Comparison of ENCODE assay signal across 1 cellular context in the genomic region with DNA sequence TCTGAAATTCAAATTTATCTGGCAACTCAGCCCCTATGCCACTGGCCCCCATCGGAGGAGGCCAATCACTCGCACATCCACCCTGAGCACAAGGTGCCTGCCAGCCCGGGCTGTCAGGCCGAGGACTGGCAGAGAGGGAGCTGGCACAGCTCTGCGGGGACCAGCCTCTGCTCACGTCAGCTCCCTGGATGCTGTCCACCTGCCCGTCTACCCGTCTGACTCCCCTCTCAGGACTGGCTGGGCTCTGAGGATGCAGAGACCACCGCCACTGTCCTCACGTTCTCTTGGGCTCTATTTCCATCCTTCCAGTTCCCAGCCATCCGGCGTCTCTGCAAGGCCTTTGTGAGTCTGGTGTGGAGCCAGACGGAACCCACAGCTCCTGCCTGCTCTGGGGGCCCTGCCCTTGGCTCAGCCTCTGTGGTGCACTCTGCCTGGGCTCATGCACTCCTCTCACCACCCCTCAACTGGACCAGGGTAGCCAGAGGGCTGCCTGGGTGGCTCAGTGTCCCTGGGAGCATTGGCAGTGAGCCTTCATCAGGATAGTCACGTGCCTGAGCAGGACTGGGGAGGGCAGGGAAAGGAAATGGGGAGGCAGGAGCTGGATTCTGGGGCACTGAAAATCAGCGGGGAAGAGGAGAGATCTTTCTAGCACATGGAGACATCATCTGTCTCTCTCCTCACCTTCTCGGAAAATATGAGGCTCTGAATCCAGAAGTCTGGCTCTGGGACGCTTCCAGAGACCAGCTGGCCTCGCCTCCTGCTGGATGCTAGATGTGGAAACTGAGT.
TF ChIP-seq lines count a peak whose summit lies in the region.

No MANE protein-coding gene starts in this region.

TF ChIP-seq in IMR-90, 13 proteins besides CTCF, POLR2A, EP300 and RAD21:
- TF ChIP-seq RCOR1 (IDR thresholded peaks at IDR 0.05; ENCODE audit: insufficient replicate concordance, low read length) (no peak), CHD1 (IDR thresholded peaks at IDR 0.05; ENCODE audit: low read depth, low read length) (no peak), CEBPB (IDR thresholded peaks at IDR 0.05; ENCODE audit: low read depth, low read length) (no peak), RFX5 (IDR thresholded peaks at IDR 0.05; ENCODE audit: low read depth, low read length) (no peak), BHLHE40 (IDR thresholded peaks at IDR 0.05; ENCODE audit: low read depth, low read length) (no peak), FOS (IDR thresholded peaks at IDR 0.05; ENCODE audit: low read depth, low read length) (no peak), MXI1 (IDR thresholded peaks at IDR 0.05; ENCODE audit: borderline replicate concordance, low read depth, low read length) (no peak), NFE2L2 (IDR thresholded peaks at IDR 0.05; ENCODE audit: low read depth, low read length) (no peak), MAFK (IDR thresholded peaks at IDR 0.05; ENCODE audit: low read depth, low read length) (no peak), MAZ (IDR thresholded peaks at IDR 0.05; ENCODE audit: borderline replicate concordance, low read depth, low read length) (no peak), SMC3 (IDR thresholded peaks at IDR 0.05; ENCODE audit: low read depth, low read length) (no peak)
- TF ChIP-seq, protein P1, sequence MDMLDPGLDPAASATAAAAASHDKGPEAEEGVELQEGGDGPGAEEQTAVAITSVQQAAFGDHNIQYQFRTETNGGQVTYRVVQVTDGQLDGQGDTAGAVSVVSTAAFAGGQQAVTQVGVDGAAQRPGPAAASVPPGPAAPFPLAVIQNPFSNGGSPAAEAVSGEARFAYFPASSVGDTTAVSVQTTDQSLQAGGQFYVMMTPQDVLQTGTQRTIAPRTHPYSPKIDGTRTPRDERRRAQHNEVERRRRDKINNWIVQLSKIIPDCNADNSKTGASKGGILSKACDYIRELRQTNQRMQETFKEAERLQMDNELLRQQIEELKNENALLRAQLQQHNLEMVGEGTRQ (IDR thresholded peaks at IDR 0.05; ENCODE audit: low read depth, low read length) = no peak
- TF ChIP-seq, protein P2, sequence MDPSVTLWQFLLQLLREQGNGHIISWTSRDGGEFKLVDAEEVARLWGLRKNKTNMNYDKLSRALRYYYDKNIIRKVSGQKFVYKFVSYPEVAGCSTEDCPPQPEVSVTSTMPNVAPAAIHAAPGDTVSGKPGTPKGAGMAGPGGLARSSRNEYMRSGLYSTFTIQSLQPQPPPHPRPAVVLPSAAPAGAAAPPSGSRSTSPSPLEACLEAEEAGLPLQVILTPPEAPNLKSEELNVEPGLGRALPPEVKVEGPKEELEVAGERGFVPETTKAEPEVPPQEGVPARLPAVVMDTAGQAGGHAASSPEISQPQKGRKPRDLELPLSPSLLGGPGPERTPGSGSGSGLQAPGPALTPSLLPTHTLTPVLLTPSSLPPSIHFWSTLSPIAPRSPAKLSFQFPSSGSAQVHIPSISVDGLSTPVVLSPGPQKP (IDR thresholded peaks at IDR 0.05; ENCODE audit: borderline replicate concordance, low read depth, low read length) = no peak
